24 cellular contexts compared by ENCODE assay signal in the genomic region with DNA sequence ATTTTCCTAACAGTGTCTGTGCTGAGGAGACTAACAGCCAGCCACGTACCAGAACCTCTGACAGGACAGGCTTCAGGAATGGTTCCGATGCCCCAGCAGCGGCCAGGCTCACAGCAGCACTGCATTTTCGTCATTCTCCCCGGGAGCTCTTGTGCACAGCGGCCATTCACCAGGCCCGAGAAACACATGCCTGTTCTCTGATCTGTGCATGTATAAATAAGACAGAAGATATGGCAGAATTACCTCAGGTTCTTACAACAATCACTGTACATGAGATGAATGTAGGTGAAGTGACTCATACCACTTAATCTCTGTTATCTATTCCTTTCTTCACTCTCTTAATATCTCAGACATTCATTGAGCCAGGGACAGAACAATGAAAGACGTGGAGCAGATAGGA.
"Had no signal": no experiment of that assay in that cellular context is flagged by ENCODE, and none has a peak within 500 bp of the region (broad histone marks: within the 10 kb centered on the region; RNA-seq: fewer than 3 reads in every experiment).

No MANE protein-coding gene starts in this region.

- H3K27ac ChIP-seq: lower lobe of right lung, right lobe of liver, tibial nerve had no signal

- DNase-seq: activated B cell treated with CpG ODN at 0.5 μM for 24 hours; activated CD4-positive, alpha-beta T cell treated with anti-CD3 and anti-CD28 coated beads for 36 hours; activated CD8-positive, alpha-beta memory T cell treated with anti-CD3 and anti-CD28 coated beads, Interleukin-2, amount 10 ng/mL, durations not matched to agents 7 days and 5 days; activated CD8-positive, alpha-beta T cell treated with anti-CD3 and anti-CD28 coated beads, Interleukin-2, amount 10 ng/mL, durations not matched to agents 7 days and 5 days; activated T-cell treated with anti-CD3 and anti-CD28 coated beads, Interleukin-2, amount 50 U/mL, for 48 hours; anterior cingulate cortex; endodermal cell; glutamatergic neuron; hippocampal formation; lower lobe of right lung; mesendoderm; natural killer cell; posterior cingulate gyrus; right lobe of liver; stimulated activated CD4-positive, alpha-beta T cell treated with anti-CD3 and anti-CD28 coated beads, Interleukin-2, amount 100 ng/mL, for 48 hours; stimulated activated naive CD4-positive, alpha-beta T cell treated with Interleukin-2 at 50 U/mL for 16 hours; T-cell had no signal

- H3K9me3 Mint-ChIP-seq: activated T-helper 2 cell treated with anti-CD3 and anti-CD28 coated beads, Interferon-gamma antibody, Interleukin-2, Interleukin-4, amounts not matched to agents 10 μg/mL and 5 μg/mL and 100 μg/mL, durations not matched to agents 14 hours and 24 hours and 36 hours; brain; endodermal cell had no signal

- H3K4me1 Mint-ChIP-seq: activated B cell treated with CpG ODN at 0.5 μM for 24 hours; activated CD4-positive, alpha-beta T cell treated with anti-CD3 and anti-CD28 coated beads for 36 hours; activated CD8-positive, alpha-beta memory T cell treated with anti-CD3 and anti-CD28 coated beads, Interleukin-2, amount 10 ng/mL, durations not matched to agents 7 days and 5 days; brain; central memory CD8-positive, alpha-beta T cell; endodermal cell; natural killer cell; T-cell had no signal

- H3K27ac Mint-ChIP-seq: activated B cell treated with CpG ODN at 0.5 μM for 24 hours; activated CD4-positive, alpha-beta T cell treated with anti-CD3 and anti-CD28 coated beads for 36 hours; activated CD8-positive, alpha-beta memory T cell treated with anti-CD3 and anti-CD28 coated beads, Interleukin-2, amount 10 ng/mL, durations not matched to agents 7 days and 5 days; activated CD8-positive, alpha-beta T cell treated with anti-CD3 and anti-CD28 coated beads, Interleukin-2, amount 10 ng/mL, durations not matched to agents 7 days and 5 days; activated naive CD4-positive, alpha-beta T cell treated with anti-CD3 and anti-CD28 coated beads, Interleukin-2, amount 50 U/mL, for 72 hours; activated T-helper 2 cell treated with anti-CD3 and anti-CD28 coated beads, Interferon-gamma antibody, Interleukin-2, Interleukin-4, amounts not matched to agents 10 μg/mL and 5 μg/mL and 100 μg/mL, durations not matched to agents 14 hours and 24 hours and 36 hours; brain; dendritic cell treated with granulocyte-macrophage colony-stimulating factor and Interleukin-4, amounts not matched to agents 40 ng/mL and 50 ng/mL, for 4 days; endodermal cell; natural killer cell; T-cell had no signal

- H3K9me3 ChIP-seq: lower lobe of right lung, right lobe of liver, tibial nerve had no signal

- H3K4me1 ChIP-seq: lower lobe of right lung, right lobe of liver, tibial nerve had no signal

- H3K27me3 Mint-ChIP-seq: activated B cell treated with CpG ODN at 0.5 μM for 24 hours; activated CD8-positive, alpha-beta memory T cell treated with anti-CD3 and anti-CD28 coated beads, Interleukin-2, amount 10 ng/mL, durations not matched to agents 7 days and 5 days; brain; central memory CD8-positive, alpha-beta T cell; dendritic cell treated with granulocyte-macrophage colony-stimulating factor and Interleukin-4, amounts not matched to agents 40 ng/mL and 50 ng/mL, for 4 days; T-cell had no signal

- H3K4me3 ChIP-seq: lower lobe of right lung, right lobe of liver, tibial nerve had no signal

- H3K27me3 ChIP-seq: right lobe of liver, tibial nerve had no signal

- ATAC-seq: activated CD4-positive, alpha-beta T cell treated with anti-CD3 and anti-CD28 coated beads for 36 hours; activated CD8-positive, alpha-beta memory T cell treated with anti-CD3 and anti-CD28 coated beads, Interleukin-2, amount 10 ng/mL, durations not matched to agents 7 days and 5 days; activated CD8-positive, alpha-beta T cell treated with anti-CD3 and anti-CD28 coated beads, Interleukin-2, amount 10 ng/mL, durations not matched to agents 7 days and 5 days; activated naive CD4-positive, alpha-beta T cell treated with anti-CD3 and anti-CD28 coated beads, Interleukin-2, amount 50 U/mL, for 72 hours; esophagus mucosa; lower lobe of right lung; natural killer cell; right lobe of liver; T-cell had no signal

- H3K4me3 Mint-ChIP-seq: activated B cell treated with CpG ODN at 0.5 μM for 24 hours; activated CD4-positive, alpha-beta T cell treated with anti-CD3 and anti-CD28 coated beads for 36 hours; activated CD8-positive, alpha-beta memory T cell treated with anti-CD3 and anti-CD28 coated beads, Interleukin-2, amount 10 ng/mL, durations not matched to agents 7 days and 5 days; activated CD8-positive, alpha-beta T cell treated with anti-CD3 and anti-CD28 coated beads, Interleukin-2, amount 10 ng/mL, durations not matched to agents 7 days and 5 days; brain; central memory CD8-positive, alpha-beta T cell; dendritic cell treated with granulocyte-macrophage colony-stimulating factor and Interleukin-4, amounts not matched to agents 40 ng/mL and 50 ng/mL, for 4 days; endodermal cell; natural killer cell; T-cell had no signal

- H3K36me3 ChIP-seq: lower lobe of right lung, right lobe of liver, tibial nerve had no signal

- H3K36me3 Mint-ChIP-seq: activated CD8-positive, alpha-beta memory T cell treated with anti-CD3 and anti-CD28 coated beads, Interleukin-2, amount 10 ng/mL, durations not matched to agents 7 days and 5 days; activated naive CD4-positive, alpha-beta T cell treated with anti-CD3 and anti-CD28 coated beads, Interleukin-2, amount 50 U/mL, for 72 hours; natural killer cell; T-cell had no signal
